ENCODE assay signal across 1 cellular context in the genomic region with DNA sequence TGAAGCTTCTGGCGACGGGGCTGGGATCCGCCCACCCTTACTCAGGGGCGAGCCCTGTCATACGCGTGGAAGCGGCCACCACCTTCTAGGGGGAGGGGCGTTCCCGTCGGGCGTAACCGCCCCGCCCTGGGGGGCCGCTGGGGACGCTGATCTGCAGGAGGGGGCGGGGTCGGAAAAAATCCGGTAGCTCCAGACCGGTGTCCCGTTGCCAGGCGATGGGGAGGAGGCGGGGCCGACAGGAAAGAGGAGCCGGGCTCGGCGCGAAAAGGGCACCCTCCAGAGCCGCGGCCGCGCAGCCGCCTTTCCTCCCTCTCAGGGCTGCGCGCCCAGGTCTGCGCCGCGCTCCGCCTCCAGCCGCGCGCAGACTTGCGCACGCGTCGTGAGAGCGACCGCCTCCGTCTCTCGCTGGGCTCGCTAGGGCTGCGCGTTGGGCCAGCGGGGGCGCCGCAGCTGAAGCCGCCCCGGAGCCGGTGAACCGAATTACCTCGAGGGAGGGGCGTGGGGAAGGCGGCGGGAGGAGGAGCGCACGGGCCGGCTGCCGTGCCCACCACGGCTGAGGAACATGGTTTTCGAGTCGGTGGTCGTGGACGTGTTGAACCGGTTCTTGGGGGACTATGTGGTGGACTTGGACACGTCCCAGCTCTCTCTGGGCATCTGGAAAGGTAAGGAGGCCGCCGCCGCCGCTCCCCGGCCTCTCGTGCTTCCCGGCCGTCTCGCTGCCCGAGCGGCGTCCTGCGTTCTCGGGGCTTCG.
TF ChIP-seq lines count a peak whose summit lies in the region.

VPS13A (plus strand) TSS at position 392 of the 751 bp plus-strand sequence; CDS start at position 563, 171 bp downstream.

TF ChIP-seq in HepG2, 621 proteins besides CTCF, POLR2A, EP300 and RAD21 (continued from another document and continues in another):
- no peak for TF ChIP-seq REXO4 (CRISPR knock-in tag; IDR thresholded peaks at IDR 0.05; ENCODE audit: borderline replicate concordance)
- TF ChIP-seq, protein P1, sequence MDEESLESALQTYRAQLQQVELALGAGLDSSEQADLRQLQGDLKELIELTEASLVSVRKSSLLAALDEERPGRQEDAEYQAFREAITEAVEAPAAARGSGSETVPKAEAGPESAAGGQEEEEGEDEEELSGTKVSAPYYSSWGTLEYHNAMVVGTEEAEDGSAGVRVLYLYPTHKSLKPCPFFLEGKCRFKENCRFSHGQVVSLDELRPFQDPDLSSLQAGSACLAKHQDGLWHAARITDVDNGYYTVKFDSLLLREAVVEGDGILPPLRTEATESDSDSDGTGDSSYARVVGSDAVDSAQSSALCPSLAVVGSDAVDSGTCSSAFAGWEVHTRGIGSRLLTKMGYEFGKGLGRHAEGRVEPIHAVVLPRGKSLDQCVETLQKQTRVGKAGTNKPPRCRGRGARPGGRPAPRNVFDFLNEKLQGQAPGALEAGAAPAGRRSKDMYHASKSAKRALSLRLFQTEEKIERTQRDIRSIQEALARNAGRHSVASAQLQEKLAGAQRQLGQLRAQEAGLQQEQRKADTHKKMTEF (CRISPR knock-in tag; IDR thresholded peaks at IDR 0.05), result peak; percentile 74
- TF ChIP-seq ZNF124 (CRISPR knock-in tag; IDR thresholded peaks at IDR 0.05), result no peak
- TF ChIP-seq PCBP2 (optimal IDR thresholded peaks at IDR 0.05; ENCODE audit: low read depth, low read length, poor library complexity, severe bottlenecking), result no peak
- no peak for TF ChIP-seq MAFK (conservative IDR thresholded peaks at IDR 0.05 in 1 of 2, IDR thresholded peaks at IDR 0.05 in 1 of 2; ENCODE audit: low read length in 2 of 2)
- no peak for TF ChIP-seq KLF12 (CRISPR knock-in tag; IDR thresholded peaks at IDR 0.05; ENCODE audit: borderline replicate concordance)
- TF ChIP-seq ZNF44 (CRISPR knock-in tag; IDR thresholded peaks at IDR 0.05), result no peak
- peak; percentile 60; the same call in 1 of the 2 replicates for TF ChIP-seq PHF21A (CRISPR knock-in tag; IDR thresholded peaks at IDR 0.05)
- 0 out of 2 replicates have a peak, but pooled peaks have one; percentile 14 for TF ChIP-seq ZNF280B (CRISPR knock-in tag; IDR thresholded peaks at IDR 0.05; ENCODE audit: borderline replicate concordance)
- TF ChIP-seq TAF1 (CRISPR knock-in tag; IDR thresholded peaks at IDR 0.05), result peak; percentile 76
- TF ChIP-seq ZBTB49 (CRISPR knock-in tag; IDR thresholded peaks at IDR 0.05; ENCODE audit: borderline replicate concordance), result no peak
- no peak for TF ChIP-seq ZNF530 (CRISPR knock-in tag; IDR thresholded peaks at IDR 0.05; ENCODE audit: low read depth)
- TF ChIP-seq ZNF639 (CRISPR knock-in tag; conservative IDR thresholded peaks at IDR 0.05), result peak; percentile 94
- TF ChIP-seq, protein P2, sequence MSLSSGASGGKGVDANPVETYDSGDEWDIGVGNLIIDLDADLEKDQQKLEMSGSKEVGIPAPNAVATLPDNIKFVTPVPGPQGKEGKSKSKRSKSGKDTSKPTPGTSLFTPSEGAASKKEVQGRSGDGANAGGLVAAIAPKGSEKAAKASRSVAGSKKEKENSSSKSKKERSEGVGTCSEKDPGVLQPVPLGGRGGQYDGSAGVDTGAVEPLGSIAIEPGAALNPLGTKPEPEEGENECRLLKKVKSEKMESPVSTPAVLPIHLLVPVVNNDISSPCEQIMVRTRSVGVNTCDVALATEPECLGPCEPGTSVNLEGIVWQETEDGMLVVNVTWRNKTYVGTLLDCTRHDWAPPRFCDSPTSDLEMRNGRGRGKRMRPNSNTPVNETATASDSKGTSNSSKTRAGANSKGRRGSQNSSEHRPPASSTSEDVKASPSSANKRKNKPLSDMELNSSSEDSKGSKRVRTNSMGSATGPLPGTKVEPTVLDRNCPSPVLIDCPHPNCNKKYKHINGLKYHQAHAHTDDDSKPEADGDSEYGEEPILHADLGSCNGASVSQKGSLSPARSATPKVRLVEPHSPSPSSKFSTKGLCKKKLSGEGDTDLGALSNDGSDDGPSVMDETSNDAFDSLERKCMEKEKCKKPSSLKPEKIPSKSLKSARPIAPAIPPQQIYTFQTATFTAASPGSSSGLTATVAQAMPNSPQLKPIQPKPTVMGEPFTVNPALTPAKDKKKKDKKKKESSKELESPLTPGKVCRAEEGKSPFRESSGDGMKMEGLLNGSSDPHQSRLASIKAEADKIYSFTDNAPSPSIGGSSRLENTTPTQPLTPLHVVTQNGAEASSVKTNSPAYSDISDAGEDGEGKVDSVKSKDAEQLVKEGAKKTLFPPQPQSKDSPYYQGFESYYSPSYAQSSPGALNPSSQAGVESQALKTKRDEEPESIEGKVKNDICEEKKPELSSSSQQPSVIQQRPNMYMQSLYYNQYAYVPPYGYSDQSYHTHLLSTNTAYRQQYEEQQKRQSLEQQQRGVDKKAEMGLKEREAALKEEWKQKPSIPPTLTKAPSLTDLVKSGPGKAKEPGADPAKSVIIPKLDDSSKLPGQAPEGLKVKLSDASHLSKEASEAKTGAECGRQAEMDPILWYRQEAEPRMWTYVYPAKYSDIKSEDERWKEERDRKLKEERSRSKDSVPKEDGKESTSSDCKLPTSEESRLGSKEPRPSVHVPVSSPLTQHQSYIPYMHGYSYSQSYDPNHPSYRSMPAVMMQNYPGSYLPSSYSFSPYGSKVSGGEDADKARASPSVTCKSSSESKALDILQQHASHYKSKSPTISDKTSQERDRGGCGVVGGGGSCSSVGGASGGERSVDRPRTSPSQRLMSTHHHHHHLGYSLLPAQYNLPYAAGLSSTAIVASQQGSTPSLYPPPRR (CRISPR knock-in tag; IDR thresholded peaks at IDR 0.05; ENCODE audit: borderline replicate concordance), result no peak; the same call in none of the 2 replicates
- TF ChIP-seq RARG (CRISPR knock-in tag; IDR thresholded peaks at IDR 0.05; ENCODE audit: low read depth), result no peak
- peak; percentile 63; the same call in 1 of the 2 replicates for TF ChIP-seq ZNF33B (CRISPR knock-in tag; IDR thresholded peaks at IDR 0.05)
- TF ChIP-seq ZNF891 (CRISPR knock-in tag; IDR thresholded peaks at IDR 0.05), result peak; percentile 62
- TF ChIP-seq HIVEP1 (CRISPR knock-in tag; IDR thresholded peaks at IDR 0.05), result no peak
- TF ChIP-seq, protein P3, sequence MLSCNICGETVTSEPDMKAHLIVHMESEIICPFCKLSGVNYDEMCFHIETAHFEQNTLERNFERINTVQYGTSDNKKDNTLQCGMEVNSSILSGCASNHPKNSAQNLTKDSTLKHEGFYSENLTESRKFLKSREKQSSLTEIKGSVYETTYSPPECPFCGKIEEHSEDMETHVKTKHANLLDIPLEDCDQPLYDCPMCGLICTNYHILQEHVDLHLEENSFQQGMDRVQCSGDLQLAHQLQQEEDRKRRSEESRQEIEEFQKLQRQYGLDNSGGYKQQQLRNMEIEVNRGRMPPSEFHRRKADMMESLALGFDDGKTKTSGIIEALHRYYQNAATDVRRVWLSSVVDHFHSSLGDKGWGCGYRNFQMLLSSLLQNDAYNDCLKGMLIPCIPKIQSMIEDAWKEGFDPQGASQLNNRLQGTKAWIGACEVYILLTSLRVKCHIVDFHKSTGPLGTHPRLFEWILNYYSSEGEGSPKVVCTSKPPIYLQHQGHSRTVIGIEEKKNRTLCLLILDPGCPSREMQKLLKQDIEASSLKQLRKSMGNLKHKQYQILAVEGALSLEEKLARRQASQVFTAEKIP (CRISPR knock-in tag; IDR thresholded peaks at IDR 0.05; ENCODE audit: borderline replicate concordance), result no peak
- no peak; the same call in 1 of the 2 replicates for TF ChIP-seq ZNF788 (CRISPR knock-in tag; IDR thresholded peaks at IDR 0.05; ENCODE audit: borderline replicate concordance)
- TF ChIP-seq KLF9 (CRISPR knock-in tag; IDR thresholded peaks at IDR 0.05; ENCODE audit: low read depth), result no peak; the same call in 1 of the 2 replicates
- no peak for TF ChIP-seq MED13 (CRISPR knock-in tag; IDR thresholded peaks at IDR 0.05)
- TF ChIP-seq, protein P4, sequence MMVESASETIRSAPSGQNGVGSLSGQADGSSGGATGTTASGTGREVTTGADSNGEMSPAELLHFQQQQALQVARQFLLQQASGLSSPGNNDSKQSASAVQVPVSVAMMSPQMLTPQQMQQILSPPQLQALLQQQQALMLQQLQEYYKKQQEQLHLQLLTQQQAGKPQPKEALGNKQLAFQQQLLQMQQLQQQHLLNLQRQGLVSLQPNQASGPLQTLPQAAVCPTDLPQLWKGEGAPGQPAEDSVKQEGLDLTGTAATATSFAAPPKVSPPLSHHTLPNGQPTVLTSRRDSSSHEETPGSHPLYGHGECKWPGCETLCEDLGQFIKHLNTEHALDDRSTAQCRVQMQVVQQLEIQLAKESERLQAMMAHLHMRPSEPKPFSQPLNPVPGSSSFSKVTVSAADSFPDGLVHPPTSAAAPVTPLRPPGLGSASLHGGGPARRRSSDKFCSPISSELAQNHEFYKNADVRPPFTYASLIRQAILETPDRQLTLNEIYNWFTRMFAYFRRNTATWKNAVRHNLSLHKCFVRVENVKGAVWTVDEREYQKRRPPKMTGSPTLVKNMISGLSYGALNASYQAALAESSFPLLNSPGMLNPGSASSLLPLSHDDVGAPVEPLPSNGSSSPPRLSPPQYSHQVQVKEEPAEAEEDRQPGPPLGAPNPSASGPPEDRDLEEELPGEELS (CRISPR knock-in tag; IDR thresholded peaks at IDR 0.05), result peak; percentile 24; the same call in 1 of the 2 replicates
- no peak for TF ChIP-seq FOXO1 (CRISPR knock-in tag; IDR thresholded peaks at IDR 0.05)
- TF ChIP-seq HNRNPLL (IDR thresholded peaks at IDR 0.05; ENCODE audit: low read depth, low read length, poor library complexity, severe bottlenecking), result peak; percentile 89
- TF ChIP-seq HNRNPL (IDR thresholded peaks at IDR 0.05; ENCODE audit: low read depth, low read length), result no peak
- TF ChIP-seq TBP (CRISPR knock-in tag; IDR thresholded peaks at IDR 0.05), result no peak
- peak; percentile 55; the same call in 1 of the 2 replicates for TF ChIP-seq ZFP82 (CRISPR knock-in tag; IDR thresholded peaks at IDR 0.05; ENCODE audit: borderline replicate concordance)
- TF ChIP-seq, protein P5, sequence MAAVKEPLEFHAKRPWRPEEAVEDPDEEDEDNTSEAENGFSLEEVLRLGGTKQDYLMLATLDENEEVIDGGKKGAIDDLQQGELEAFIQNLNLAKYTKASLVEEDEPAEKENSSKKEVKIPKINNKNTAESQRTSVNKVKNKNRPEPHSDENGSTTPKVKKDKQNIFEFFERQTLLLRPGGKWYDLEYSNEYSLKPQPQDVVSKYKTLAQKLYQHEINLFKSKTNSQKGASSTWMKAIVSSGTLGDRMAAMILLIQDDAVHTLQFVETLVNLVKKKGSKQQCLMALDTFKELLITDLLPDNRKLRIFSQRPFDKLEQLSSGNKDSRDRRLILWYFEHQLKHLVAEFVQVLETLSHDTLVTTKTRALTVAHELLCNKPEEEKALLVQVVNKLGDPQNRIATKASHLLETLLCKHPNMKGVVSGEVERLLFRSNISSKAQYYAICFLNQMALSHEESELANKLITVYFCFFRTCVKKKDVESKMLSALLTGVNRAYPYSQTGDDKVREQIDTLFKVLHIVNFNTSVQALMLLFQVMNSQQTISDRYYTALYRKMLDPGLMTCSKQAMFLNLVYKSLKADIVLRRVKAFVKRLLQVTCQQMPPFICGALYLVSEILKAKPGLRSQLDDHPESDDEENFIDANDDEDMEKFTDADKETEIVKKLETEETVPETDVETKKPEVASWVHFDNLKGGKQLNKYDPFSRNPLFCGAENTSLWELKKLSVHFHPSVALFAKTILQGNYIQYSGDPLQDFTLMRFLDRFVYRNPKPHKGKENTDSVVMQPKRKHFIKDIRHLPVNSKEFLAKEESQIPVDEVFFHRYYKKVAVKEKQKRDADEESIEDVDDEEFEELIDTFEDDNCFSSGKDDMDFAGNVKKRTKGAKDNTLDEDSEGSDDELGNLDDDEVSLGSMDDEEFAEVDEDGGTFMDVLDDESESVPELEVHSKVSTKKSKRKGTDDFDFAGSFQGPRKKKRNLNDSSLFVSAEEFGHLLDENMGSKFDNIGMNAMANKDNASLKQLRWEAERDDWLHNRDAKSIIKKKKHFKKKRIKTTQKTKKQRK (IDR thresholded peaks at IDR 0.05; ENCODE audit: low read length), result no peak
- TF ChIP-seq ZNF510 (CRISPR knock-in tag; IDR thresholded peaks at IDR 0.05; ENCODE audit: low read depth), result no peak
- no peak for TF ChIP-seq TBL1XR1 (IDR thresholded peaks at IDR 0.05; ENCODE audit: borderline replicate concordance, low read length, partially characterized antibody)
- no peak for TF ChIP-seq SOX13 (IDR thresholded peaks at IDR 0.05)
- no peak; a peak in 1 of 4 replicates for TF ChIP-seq SOX13 (CRISPR knock-in tag; conservative IDR thresholded peaks at IDR 0.05 in 1 of 2, IDR thresholded peaks at IDR 0.05 in 1 of 2)
- TF ChIP-seq SAP130 (CRISPR knock-in tag; IDR thresholded peaks at IDR 0.05; ENCODE audit: low read depth), result peak; percentile 73
